Comparison of ENCODE assay signal across 8 cellular contexts in genomic region chr20:33672426-33673114, GRCh38. TPM values are rescaled to one million over a fixed set of nuclear protein-coding genes. Genes with fewer than 3 reads are reported as not detected.
A peak's percentile ranks its signal among the peaks of the same experiment; 100 is the strongest.
DNase-seq lines count a peak whose midpoint lies in the region; ATAC-seq lines count a peak whose summit lies in the region.

No MANE protein-coding gene starts in this region.

- H3K36me3 ChIP-seq in SJCRH30 = peaks cover 41% of the 10 kb centered on the region

- H3K27ac Mint-ChIP-seq in activated CD4-positive, alpha-beta T cell treated with anti-CD3 and anti-CD28 coated beads, Interleukin-2, amount 10 ng/mL, durations not matched to agents 24 days and 14 days = peak overlapping the region; percentile 86

- H3K9me3 ChIP-seq in SJCRH30 (replicated peaks) = no peaks in the 10 kb centered on the region
- H3K9me3 ChIP-seq in right cardiac atrium (ENCODE audit: control insufficient read depth, low read length) = no peaks in the 10 kb centered on the region

- H3K27me3 Mint-ChIP-seq in activated CD4-positive, alpha-beta T cell treated with anti-CD3 and anti-CD28 coated beads, Interleukin-2, amount 10 ng/mL, durations not matched to agents 24 days and 14 days = no peaks in the 10 kb centered on the region

- H3K36me3 Mint-ChIP-seq in activated CD4-positive, alpha-beta T cell treated with anti-CD3 and anti-CD28 coated beads, Interleukin-2, amount 10 ng/mL, durations not matched to agents 24 days and 14 days (ENCODE audit: low read depth) = peaks cover 24% of the 10 kb centered on the region

- WGBS in right cardiac atrium = 60% methylated on average over 17 of the region's 17 CpGs

- H3K4me1 ChIP-seq in SJCRH30 = peaks cover 24% of the 10 kb centered on the region
- no peaks in the 10 kb centered on the region for H3K4me1 ChIP-seq in right cardiac atrium (ENCODE audit: control insufficient read depth, insufficient read depth, low read length)

- H3K27ac ChIP-seq in SJCRH30 (no peak overlapping the region; the same call in 1 of the 2 replicates), right cardiac atrium (ENCODE audit: low read length) (no peak overlapping the region)

- no peaks in the 10 kb centered on the region for H3K27me3 ChIP-seq in SJCRH30
- H3K27me3 ChIP-seq in right cardiac atrium (ENCODE audit: control insufficient read depth, insufficient read depth) = no peaks in the 10 kb centered on the region

- H3K4me3 Mint-ChIP-seq in activated CD4-positive, alpha-beta T cell treated with anti-CD3 and anti-CD28 coated beads, Interleukin-2, amount 10 ng/mL, durations not matched to agents 24 days and 14 days = peak overlapping the region; percentile 92

- peak overlapping the region; percentile 74 for H3K4me3 ChIP-seq in SJCRH30
- peak overlapping the region; percentile 78 for H3K4me3 ChIP-seq in right cardiac atrium (ENCODE audit: low read length)

- H3K9me3 Mint-ChIP-seq in activated CD4-positive, alpha-beta T cell treated with anti-CD3 and anti-CD28 coated beads, Interleukin-2, amount 10 ng/mL, durations not matched to agents 24 days and 14 days = no peaks in the 10 kb centered on the region

- peaks cover 33% of the 10 kb centered on the region for H3K4me1 Mint-ChIP-seq in activated CD4-positive, alpha-beta T cell treated with anti-CD3 and anti-CD28 coated beads, Interleukin-2, amount 10 ng/mL, durations not matched to agents 24 days and 14 days

- intact Hi-C loops in activated CD4-positive, alpha-beta T cell treated with anti-CD3 and anti-CD28 coated beads, Interleukin-2, amount 10 ng/mL, durations not matched to agents 24 days and 14 days (cut with micrococcal nuclease) = no loop called here
- intact Hi-C loops in right cardiac atrium (cut with DNase I) (no loop called here), head of caudate nucleus (cut with DNase I) (no loop called here), posterior vena cava (cut with DNase I) (no loop called here)

- no peak for DNase-seq in activated CD4-positive, alpha-beta T cell treated with anti-CD3 and anti-CD28 coated beads, Interleukin-2, amount 10 ng/mL, durations not matched to agents 24 days and 14 days
- no peak for DNase-seq in activated CD4-positive, alpha-beta T cell treated with anti-CD3 and anti-CD28 coated beads for 48 hours
- DNase-seq in SJCRH30 = peak; percentile 60 to 67
- peak in 2 of 3 donors; percentile 58 to 65 for DNase-seq in right cardiac atrium
- DNase-seq in superior temporal gyrus (ENCODE audit: extremely low spot score) = peak; percentile 12
- no peak for DNase-seq in cerebellar cortex (ENCODE audit: low spot score)
- DNase-seq in head of caudate nucleus = no peak
- no peak for DNase-seq in posterior vena cava (ENCODE audit: low spot score)

- ATAC-seq in right cardiac atrium = no peak

RNA-seq across cellular contexts. Expression of gene NECAB3, which starts 1.7 kb away (rescaled TPM):
- 29.0 and 30.0 TPM in 2 replicates for total RNA-seq in activated CD4-positive, alpha-beta T cell treated with anti-CD3 and anti-CD28 coated beads, Interleukin-2, amount 10 ng/mL, durations not matched to agents 24 days and 14 days
- total RNA-seq in SJCRH30 (2014; rRNA removed; shearing (Covaris generic)) = 28.2 and 30.8 TPM in 2 replicates
- total RNA-seq in right cardiac atrium (10 to 100 TPM; 55.4 to 61.3 (median 57.0) TPM), posterior vena cava (10 to 100 TPM; 25.5 to 36.6 TPM)
- polyA plus RNA-seq in right cardiac atrium = 57.4 TPM

RNA-seq across cellular contexts. Expression of gene ACTL10, which starts 5.8 kb away (rescaled TPM):
- 3.7 TPM in 2 replicates for total RNA-seq in activated CD4-positive, alpha-beta T cell treated with anti-CD3 and anti-CD28 coated beads, Interleukin-2, amount 10 ng/mL, durations not matched to agents 24 days and 14 days
- total RNA-seq in SJCRH30 (2014; rRNA removed; shearing (Covaris generic)) = 0.10 TPM in 1 of 2 replicates, not detected in the other
- total RNA-seq in right cardiac atrium (under 1 TPM; 0.29 to 0.71 (median 0.32) TPM), posterior vena cava (1 to 10 TPM; 1.2 to 1.4 TPM)
- 0.27 TPM for polyA plus RNA-seq in right cardiac atrium

RNA-seq across cellular contexts. Expression of gene C20orf144, which starts 10.4 kb away (rescaled TPM):
- 0.16 and 0.26 TPM in 2 replicates for total RNA-seq in activated CD4-positive, alpha-beta T cell treated with anti-CD3 and anti-CD28 coated beads, Interleukin-2, amount 10 ng/mL, durations not matched to agents 24 days and 14 days
- 0.38 and 0.42 TPM in 2 replicates for total RNA-seq in SJCRH30 (2014; rRNA removed; shearing (Covaris generic))
- not detected for total RNA-seq in right cardiac atrium
- polyA plus RNA-seq in right cardiac atrium = 0.05 TPM
- total RNA-seq in posterior vena cava = not detected

RNA-seq across cellular contexts. Expression of gene E2F1, which starts 13.6 kb away (rescaled TPM):
- 77.2 and 78.3 TPM in 2 replicates for total RNA-seq in activated CD4-positive, alpha-beta T cell treated with anti-CD3 and anti-CD28 coated beads, Interleukin-2, amount 10 ng/mL, durations not matched to agents 24 days and 14 days
- total RNA-seq in SJCRH30 (2014; rRNA removed; shearing (Covaris generic)) = 103 and 112 TPM in 2 replicates
- total RNA-seq in right cardiac atrium (1 to 10 TPM in 2 of 4 donors, under 1 TPM in 2; 0.45 to 2.2 (median 1.0) TPM), posterior vena cava (1 to 10 TPM; 2.0 to 2.2 TPM)
- polyA plus RNA-seq in right cardiac atrium = 0.52 TPM

RNA-seq across cellular contexts. Expression of gene PXMP4, which starts 47.5 kb away (rescaled TPM):
- total RNA-seq in activated CD4-positive, alpha-beta T cell treated with anti-CD3 and anti-CD28 coated beads, Interleukin-2, amount 10 ng/mL, durations not matched to agents 24 days and 14 days = 5.4 and 5.5 TPM in 2 replicates
- 7.4 and 8.2 TPM in 2 replicates for total RNA-seq in SJCRH30 (2014; rRNA removed; shearing (Covaris generic))
- total RNA-seq in right cardiac atrium = 10 to 100 TPM in 3 of 4 donors, 1 to 10 TPM in 1; 8.0 to 12.9 (median 11.2) TPM
- 4.2 TPM for polyA plus RNA-seq in right cardiac atrium
- total RNA-seq in posterior vena cava = 1 to 10 TPM; 5.2 to 9.0 TPM

Comparison
In these comparisons a context has a peak if more than half of its experiments do, and no peak if none do; other contexts are left out.
1. DNase-seq: peak in SJCRH30 (2 of 2), right cardiac atrium (2 of 3) and superior temporal gyrus (single experiment); none in activated CD4-positive, alpha-beta T cell treated with anti-CD3 and anti-CD28 coated beads, Interleukin-2, amount 10 ng/mL, durations not matched to agents 24 days and 14 days (single experiment), activated CD4-positive, alpha-beta T cell treated with anti-CD3 and anti-CD28 coated beads for 48 hours (single experiment), cerebellar cortex (single experiment), head of caudate nucleus (0 of 42) and posterior vena cava (single experiment).